Comparison of ENCODE assay signal across 27 cellular contexts in genomic region chr11:133903056-133903455, GRCh38. TPM values are rescaled to one million over a fixed set of nuclear protein-coding genes. Genes with fewer than 3 reads are reported as not detected.
A peak's percentile ranks its signal among the peaks of the same experiment; 100 is the strongest.
DNase-seq lines count a peak whose midpoint lies in the region; ATAC-seq and TF ChIP-seq lines count a peak whose summit lies in the region.
"Had no signal": no experiment of that assay in that cellular context is flagged by ENCODE, and none has a peak within 500 bp of the region (broad histone marks: within the 10 kb centered on the region; RNA-seq: fewer than 3 reads in every experiment).

No MANE protein-coding gene starts in this region.

- H3K9me3 Mint-ChIP-seq in activated T-cell treated with anti-CD3 and anti-CD28 coated beads, Interleukin-2, amount 50 U/mL, for 72 hours: no peaks in the 10 kb centered on the region
- H3K9me3 Mint-ChIP-seq in glutamatergic neuron (ENCODE audit: unreplicated experiment): peaks cover 18% of the 10 kb centered on the region
- H3K9me3 Mint-ChIP-seq: CD4-positive, alpha-beta memory T cell had no signal

- ATAC-seq in activated CD4-positive, CD25-positive, alpha-beta regulatory T cell treated with anti-CD3 and anti-CD28 coated beads, Interleukin-2, amount 50 U/mL, for 24 hours: no peak
- ATAC-seq in activated T-cell treated with anti-CD3 and anti-CD28 coated beads, Interleukin-2, amount 50 U/mL, for 72 hours (replicated peaks in 1 of 2): no peak
- no peak for ATAC-seq in HG02938 (IDR thresholded peaks at IDR 0.05; ENCODE audit: unreplicated experiment)
- ATAC-seq: K562 had no signal

- no peak overlapping the region for H3K4me3 Mint-ChIP-seq in activated T-cell treated with anti-CD3 and anti-CD28 coated beads, Interleukin-2, amount 50 U/mL, for 72 hours
- H3K4me3 Mint-ChIP-seq in glutamatergic neuron (ENCODE audit: unreplicated experiment): no peak overlapping the region
- H3K4me3 Mint-ChIP-seq: CD4-positive, alpha-beta memory T cell had no signal

- peaks cover 0 to 64% (median 15%) of the 10 kb centered on the region in 4 donors for H3K36me3 ChIP-seq in stomach
- H3K36me3 ChIP-seq: BLaER1 treated with 17β-estradiol and CSF1 and Interleukin-3, amounts not matched to agents 10 nM and 100 nM; MG63 had no signal

- no peaks in the 10 kb centered on the region for H3K4me1 ChIP-seq in stomach
- H3K4me1 ChIP-seq: Caco-2 had no signal

- TF ChIP-seq EP300 in stomach (IDR thresholded peaks at IDR 0.05): no peak

- no peaks in the 10 kb centered on the region for H3K4me1 Mint-ChIP-seq in activated T-cell treated with anti-CD3 and anti-CD28 coated beads, Interleukin-2, amount 50 U/mL, for 72 hours (ENCODE audit: low read depth)
- H3K4me1 Mint-ChIP-seq in glutamatergic neuron (ENCODE audit: low read depth, unreplicated experiment): peaks cover 3% of the 10 kb centered on the region
- H3K4me1 Mint-ChIP-seq: CD4-positive, alpha-beta memory T cell had no signal

- 92 to 96% (median 95%) methylated on average over 12 to 13 of the region's 13 CpGs for WGBS in stomach, 5 donors

- no peak overlapping the region for H3K4me3 ChIP-seq in stomach
- H3K4me3 ChIP-seq: BLaER1 treated with 17β-estradiol and CSF1 and Interleukin-3, amounts not matched to agents 10 nM and 100 nM; K562; MG63; PC-9 had no signal

- no peaks in the 10 kb centered on the region for H3K27me3 Mint-ChIP-seq in activated T-cell treated with anti-CD3 and anti-CD28 coated beads, Interleukin-2, amount 50 U/mL, for 72 hours (ENCODE audit: low read depth)
- H3K27me3 Mint-ChIP-seq in glutamatergic neuron (ENCODE audit: unreplicated experiment): peaks cover 14% of the 10 kb centered on the region
- H3K27me3 Mint-ChIP-seq: CD4-positive, alpha-beta memory T cell had no signal

- H3K27ac Mint-ChIP-seq in activated T-cell treated with anti-CD3 and anti-CD28 coated beads, Interleukin-2, amount 50 U/mL, for 72 hours: no peak overlapping the region
- H3K27ac Mint-ChIP-seq in glutamatergic neuron (ENCODE audit: unreplicated experiment): no peak overlapping the region

- no peak for TF ChIP-seq POLR2A in stomach (IDR thresholded peaks at IDR 0.05)

- H3K36me3 Mint-ChIP-seq in activated T-cell treated with anti-CD3 and anti-CD28 coated beads, Interleukin-2, amount 50 U/mL, for 72 hours (ENCODE audit: insufficient read depth in 2 of 2): peaks cover 2 to 4% of the 10 kb centered on the region in 2 donors
- H3K36me3 Mint-ChIP-seq in glutamatergic neuron (ENCODE audit: unreplicated experiment): peaks cover 14% of the 10 kb centered on the region

- H3K9me3 ChIP-seq in stomach: no peaks in the 10 kb centered on the region
- H3K9me3 ChIP-seq: Caco-2, MG63 had no signal

- DNase-seq in activated CD4-positive, CD25-positive, alpha-beta regulatory T cell treated with anti-CD3 and anti-CD28 coated beads, Interleukin-2, amount 50 U/mL, for 72 hours: peak; percentile 1
- peak; percentile 8 for DNase-seq in activated T-cell treated with anti-CD3 and anti-CD28 coated beads, Interleukin-2, amount 50 U/mL, for 48 hours
- DNase-seq in activated T-cell treated with anti-CD3 and anti-CD28 coated beads, Interleukin-2, amount 50 U/mL, for 72 hours: no peak
- peak; percentile 8 for DNase-seq in glutamatergic neuron
- DNase-seq in stomach: peak; percentile 20
- DNase-seq in GM19240 (ENCODE audit: insufficient read length, low spot score): no peak
- DNase-seq: ACHN; CD4-positive, alpha-beta memory T cell; DMS 273 treated with DMSO at 0.1 percent for 48 hours; DMS79 treated with DMSO at 0.1 percent for 48 hours; H7; MG63; NCI-H1092; NCI-H1436; NCI-H187 treated with DMSO at 0.1 percent for 48 hours; NCI-H2107; PC-9; SIG-M5 had no signal

- no peak for TF ChIP-seq CTCF in glutamatergic neuron (IDR thresholded peaks at IDR 0.05; ENCODE audit: partially characterized antibody, unreplicated experiment)
- TF ChIP-seq CTCF in stomach (IDR thresholded peaks at IDR 0.05): no peak

- H3K27ac ChIP-seq in stomach: no peak overlapping the region
- H3K27ac ChIP-seq: 22Rv1; BLaER1 treated with 17β-estradiol and CSF1 and Interleukin-3, amounts not matched to agents 10 nM and 100 nM; PC-9; RWPE1 had no signal

- intact Hi-C loops in stomach (cut with DNase I; ENCODE audit: low total_unique reads): no loop called here

- H3K27me3 ChIP-seq in stomach: no peaks in the 10 kb centered on the region
- H3K27me3 ChIP-seq: BLaER1 treated with 17β-estradiol and CSF1 and Interleukin-3, amounts not matched to agents 10 nM and 100 nM; MG63 had no signal

RNA-seq across cellular contexts. Expression of gene IGSF9B, which starts 53.7 kb away (rescaled TPM):
- 10 to 100 TPM; 81.8 to 87.0 TPM for total RNA-seq in activated T-cell treated with anti-CD3 and anti-CD28 coated beads, Interleukin-2, amount 50 U/mL, for 72 hours
- 209 TPM for total RNA-seq in glutamatergic neuron (ENCODE audit: unreplicated experiment)
- total RNA-seq in stomach: 10 to 100 TPM in 2 of 5 donors, 1 to 10 TPM in 2, under 1 TPM in 1; 0.58 to 22.3 (median 5.5) TPM
- polyA plus RNA-seq in stomach: 1 to 10 TPM in 1 of 3 donors, under 1 TPM in 1, not detected in 1; 0.44 to 3.1 TPM
- total RNA-seq: PC-9 had no signal
- polyA plus RNA-seq: K562 had no signal

RNA-seq across cellular contexts. Expression of gene SPATA19, which starts 57.7 kb away (rescaled TPM):
- not detected for total RNA-seq in activated T-cell treated with anti-CD3 and anti-CD28 coated beads, Interleukin-2, amount 50 U/mL, for 72 hours
- total RNA-seq in glutamatergic neuron (ENCODE audit: unreplicated experiment) (not detected), stomach (not detected)
- under 1 TPM in 1 of 3 donors, not detected in 2; 0.23 TPM for polyA plus RNA-seq in stomach
- total RNA-seq: Caco-2; CD4-positive, alpha-beta memory T cell; H7; K562; LHCN-M2; NCI-H460; PC-9 had no signal
- polyA plus RNA-seq: CD4-positive, alpha-beta memory T cell; K562 had no signal

Comparison
In these comparisons a context has a peak if more than half of its experiments do, and no peak if none do; other contexts are left out.
1. DNase-seq: peak in activated CD4-positive, CD25-positive, alpha-beta regulatory T cell treated with anti-CD3 and anti-CD28 coated beads, Interleukin-2, amount 50 U/mL, for 72 hours (single experiment), activated T-cell treated with anti-CD3 and anti-CD28 coated beads, Interleukin-2, amount 50 U/mL, for 48 hours (2 of 2), glutamatergic neuron (single experiment) and stomach (single experiment); none in activated T-cell treated with anti-CD3 and anti-CD28 coated beads, Interleukin-2, amount 50 U/mL, for 72 hours (0 of 2) and GM19240 (single experiment).